10 cellular contexts compared by ENCODE assay signal in genomic region chr6:28709478-28710349, GRCh38.
DNase-seq lines count a peak whose midpoint lies in the region; ATAC-seq and TF ChIP-seq lines count a peak whose summit lies in the region.
"Had no signal": no experiment of that assay in that cellular context is flagged by ENCODE, and none has a peak within 500 bp of the region (broad histone marks: within the 10 kb centered on the region; RNA-seq: fewer than 3 reads in every experiment).

No MANE protein-coding gene starts in this region.

- ATAC-seq in T-helper 17 cell (no peak), HG02885 (IDR thresholded peaks at IDR 0.05; ENCODE audit: poor library complexity, unreplicated experiment) (no peak), mucosa of descending colon (no peak), GM21717 (IDR thresholded peaks at IDR 0.05; ENCODE audit: unreplicated experiment) (no peak)
- no peak for ATAC-seq in stimulated activated effector memory CD8-positive, alpha-beta T cell treated with anti-CD3 and anti-CD28 coated beads, Interleukin-12 subunit alpha, Interleukin-12 subunit beta, amount 100 ng/mL, for 72 hours
- ATAC-seq: left lobe of liver had no signal

- H3K27me3 Mint-ChIP-seq in activated T-cell treated with anti-CD3 and anti-CD28 coated beads, Interleukin-2, amount 50 U/mL, for 24 hours, result peaks cover 82% of the 10 kb centered on the region
- H3K27me3 Mint-ChIP-seq in T-helper 17 cell, result peaks cover 25% of the 10 kb centered on the region

- no peaks in the 10 kb centered on the region for H3K4me1 ChIP-seq in mucosa of descending colon (ENCODE audit: low read depth)

- no peak overlapping the region for H3K27ac Mint-ChIP-seq in activated T-cell treated with anti-CD3 and anti-CD28 coated beads, Interleukin-2, amount 50 U/mL, for 24 hours
- peak overlapping the region; percentile 0 for H3K27ac Mint-ChIP-seq in T-helper 17 cell
- H3K27ac Mint-ChIP-seq in stimulated activated effector memory CD8-positive, alpha-beta T cell treated with anti-CD3 and anti-CD28 coated beads, Interleukin-12 subunit alpha, Interleukin-12 subunit beta, amount 100 ng/mL, for 72 hours, result no peak overlapping the region

- H3K4me3 Mint-ChIP-seq in activated T-cell treated with anti-CD3 and anti-CD28 coated beads, Interleukin-2, amount 50 U/mL, for 24 hours, result peak overlapping the region; percentile 61
- H3K4me3 Mint-ChIP-seq in T-helper 17 cell, result peak overlapping the region; percentile 7
- peak overlapping the region; percentile 48 for H3K4me3 Mint-ChIP-seq in stimulated activated effector memory CD8-positive, alpha-beta T cell treated with anti-CD3 and anti-CD28 coated beads, Interleukin-12 subunit alpha, Interleukin-12 subunit beta, amount 100 ng/mL, for 72 hours

- H3K4me3 ChIP-seq in foreskin fibroblast (ENCODE audit: low read depth in 1 of 2, low read length in 2 of 2), result peak overlapping the region; percentile 33 to 42
- H3K4me3 ChIP-seq in mucosa of descending colon, result no peak overlapping the region

- peaks cover 25% of the 10 kb centered on the region for H3K9me3 Mint-ChIP-seq in activated T-cell treated with anti-CD3 and anti-CD28 coated beads, Interleukin-2, amount 50 U/mL, for 24 hours
- peaks cover 16% of the 10 kb centered on the region for H3K9me3 Mint-ChIP-seq in stimulated activated effector memory CD8-positive, alpha-beta T cell treated with anti-CD3 and anti-CD28 coated beads, Interleukin-12 subunit alpha, Interleukin-12 subunit beta, amount 100 ng/mL, for 72 hours

- H3K4me1 Mint-ChIP-seq in activated T-cell treated with anti-CD3 and anti-CD28 coated beads, Interleukin-2, amount 50 U/mL, for 24 hours (ENCODE audit: low read depth), result peaks cover 9% of the 10 kb centered on the region
- peaks cover 4% of the 10 kb centered on the region for H3K4me1 Mint-ChIP-seq in T-helper 17 cell
- peaks cover 12% of the 10 kb centered on the region for H3K4me1 Mint-ChIP-seq in stimulated activated effector memory CD8-positive, alpha-beta T cell treated with anti-CD3 and anti-CD28 coated beads, Interleukin-12 subunit alpha, Interleukin-12 subunit beta, amount 100 ng/mL, for 72 hours

- intact Hi-C loops in mucosa of descending colon (cut with DNase I, micrococcal nuclease), result no loop called here

- TF ChIP-seq CTCF in foreskin fibroblast (IDR thresholded peaks at IDR 0.05; ENCODE audit: low read depth, low read length), result no peak
- TF ChIP-seq CTCF in mucosa of descending colon (IDR thresholded peaks at IDR 0.05), result no peak

- no peak for DNase-seq in activated T-cell treated with anti-CD3 and anti-CD28 coated beads, Interleukin-2, amount 50 U/mL, for 24 hours
- DNase-seq in activated T-cell treated with anti-CD3 and anti-CD28 coated beads for 4 hours (no peak), T-helper 17 cell (no peak), foreskin fibroblast (no peak), mucosa of descending colon (no peak)
- DNase-seq in stimulated activated effector memory CD8-positive, alpha-beta T cell treated with anti-CD3 and anti-CD28 coated beads, Interleukin-12 subunit alpha, Interleukin-12 subunit beta, amount 100 ng/mL, for 72 hours (ENCODE audit: low spot score in 2 of 2), result no peak
- DNase-seq: DMS153 had no signal

- no peaks in the 10 kb centered on the region for H3K36me3 ChIP-seq in mucosa of descending colon (ENCODE audit: low read depth)

- H3K9me3 ChIP-seq in T-helper 17 cell (ENCODE audit: control insufficient read depth, low read length, poor library complexity, severe bottlenecking) (peaks cover 12% of the 10 kb centered on the region), mucosa of descending colon (peaks cover 10% of the 10 kb centered on the region)

- H3K36me3 Mint-ChIP-seq in activated T-cell treated with anti-CD3 and anti-CD28 coated beads, Interleukin-2, amount 50 U/mL, for 24 hours (ENCODE audit: low read depth), result peaks cover 4% of the 10 kb centered on the region
- H3K36me3 Mint-ChIP-seq in T-helper 17 cell (ENCODE audit: low read depth), result peaks cover 3% of the 10 kb centered on the region
- H3K36me3 Mint-ChIP-seq in stimulated activated effector memory CD8-positive, alpha-beta T cell treated with anti-CD3 and anti-CD28 coated beads, Interleukin-12 subunit alpha, Interleukin-12 subunit beta, amount 100 ng/mL, for 72 hours, result peaks cover 11% of the 10 kb centered on the region

Comparison
In these comparisons a context has a peak if more than half of its experiments do, and no peak if none do; other contexts are left out.
1. H3K4me3 Mint-ChIP-seq: peak in every context shown above with its lines; median percentile 61 in activated T-cell treated with anti-CD3 and anti-CD28 coated beads, Interleukin-2, amount 50 U/mL, for 24 hours; 48 in stimulated activated effector memory CD8-positive, alpha-beta T cell treated with anti-CD3 and anti-CD28 coated beads, Interleukin-12 subunit alpha, Interleukin-12 subunit beta, amount 100 ng/mL, for 72 hours; 7 in T-helper 17 cell.